In the genomic region with DNA sequence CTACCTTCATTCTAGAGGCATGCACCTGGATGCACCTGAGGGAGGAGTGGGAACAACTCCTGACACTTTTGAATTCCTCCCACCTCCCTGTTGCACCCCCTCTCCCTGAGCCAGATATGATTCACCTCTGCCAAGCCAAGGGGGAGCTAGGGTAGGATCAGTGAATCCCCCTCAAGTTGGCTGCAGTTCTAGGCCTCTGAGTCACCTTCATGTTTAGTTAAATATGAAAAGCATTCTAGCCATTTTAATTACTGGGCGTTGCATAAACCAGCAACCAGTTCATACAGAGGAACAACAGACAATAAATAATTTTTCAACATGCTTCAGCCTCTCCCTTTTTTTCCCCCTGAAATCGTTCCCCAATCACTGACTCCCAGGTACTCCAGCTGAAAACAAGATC, we compare ENCODE assay signal across 16 cellular contexts.
"Had no signal": no experiment of that assay in that cellular context is flagged by ENCODE, and none has a peak within 500 bp of the region (broad histone marks: within the 10 kb centered on the region; RNA-seq: fewer than 3 reads in every experiment).

No MANE protein-coding gene starts in this region.

- H3K4me3 Mint-ChIP-seq: activated CD4-positive, alpha-beta memory T cell treated with anti-CD3 and anti-CD28 coated beads for 36 hours; central memory CD8-positive, alpha-beta T cell had no signal

- DNase-seq: activated CD4-positive, alpha-beta memory T cell treated with anti-CD3 and anti-CD28 coated beads for 36 hours; activated gamma-delta T cell; activated T-cell treated with anti-CD3 and anti-CD28 coated beads, Interleukin-2, amount 50 U/mL, for 48 hours; body of pancreas; cortex of kidney; effector CD8-positive, alpha-beta T cell; kidney glomerular epithelial cell; mesendoderm; retina had no signal

- H3K4me1 Mint-ChIP-seq: central memory CD8-positive, alpha-beta T cell had no signal

- H3K36me3 ChIP-seq: gastroesophageal sphincter, tibial nerve had no signal

- ATAC-seq: body of pancreas, gastroesophageal sphincter had no signal

- H3K27me3 ChIP-seq: body of pancreas, gastroesophageal sphincter, hepatocyte, tibial nerve had no signal

- H3K9me3 ChIP-seq: body of pancreas, gastroesophageal sphincter, tibial nerve had no signal

- H3K4me3 ChIP-seq: body of pancreas, gastroesophageal sphincter, hepatocyte, skin epidermis, tibial nerve had no signal

- H3K4me1 ChIP-seq: body of pancreas, gastroesophageal sphincter, parathyroid adenoma, tibial nerve had no signal

- H3K27ac ChIP-seq: body of pancreas, gastroesophageal sphincter, hepatocyte, parathyroid adenoma, skin epidermis, tibial nerve, VCaP had no signal

- H3K36me3 Mint-ChIP-seq: activated CD4-positive, alpha-beta memory T cell treated with anti-CD3 and anti-CD28 coated beads for 36 hours had no signal

- H3K27me3 Mint-ChIP-seq: activated CD4-positive, alpha-beta memory T cell treated with anti-CD3 and anti-CD28 coated beads for 36 hours; central memory CD8-positive, alpha-beta T cell had no signal

- H3K9ac ChIP-seq: parathyroid adenoma had no signal

- H3K27ac Mint-ChIP-seq: activated CD4-positive, alpha-beta memory T cell treated with anti-CD3 and anti-CD28 coated beads for 36 hours had no signal
